8 cellular contexts compared by ENCODE assay signal in the genomic region with DNA sequence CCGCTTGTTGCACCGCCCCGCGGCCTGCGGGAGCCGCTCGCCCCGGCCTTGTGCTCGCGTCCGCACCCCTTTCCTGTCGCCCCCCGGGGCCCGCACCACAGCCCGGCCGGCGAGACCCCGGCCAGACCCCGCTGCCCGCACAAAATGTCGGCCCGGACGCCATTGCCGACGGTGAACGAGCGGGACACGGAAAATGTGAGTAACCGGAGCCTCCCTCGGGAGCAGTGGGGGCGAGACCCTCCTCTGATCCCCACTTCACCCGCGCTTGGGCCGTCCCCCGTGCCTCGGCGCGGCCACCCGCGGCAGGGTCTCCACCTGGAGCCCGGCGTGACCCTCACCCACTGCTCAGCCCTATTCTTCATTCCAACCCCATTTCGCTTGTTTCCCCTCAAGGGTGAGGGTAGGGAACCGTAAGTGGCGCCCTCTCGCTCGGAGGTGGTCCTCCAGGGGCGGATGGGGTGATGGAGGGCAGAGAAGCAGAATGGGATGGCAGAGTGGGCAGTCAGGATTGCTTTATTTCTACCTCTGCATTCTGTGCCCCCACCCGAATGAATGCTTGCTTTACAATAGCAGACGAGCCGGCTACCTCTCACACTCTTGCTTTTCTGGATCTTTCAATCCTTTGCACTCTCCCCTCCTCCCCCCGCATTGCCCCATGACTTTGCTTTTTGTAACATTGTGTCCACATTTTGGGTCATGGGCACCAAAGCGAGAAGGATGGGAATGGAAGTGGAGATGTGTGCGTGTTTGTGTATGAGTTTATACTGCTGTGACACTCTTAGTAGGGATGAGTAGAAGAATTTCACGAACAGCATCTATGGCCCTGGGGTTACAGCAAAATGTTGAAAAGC. TPM values are rescaled to one million over a fixed set of nuclear protein-coding genes. Genes with fewer than 3 reads are reported as not detected.
DNase-seq lines count a peak whose midpoint lies in the region; ATAC-seq and TF ChIP-seq lines count a peak whose summit lies in the region.

No MANE protein-coding gene starts in this region.

- H3K27me3 ChIP-seq in BJ (ENCODE audit: control insufficient read depth, insufficient read depth, low read length) (peaks cover 4% of the 10 kb centered on the region), lower lobe of right lung (ENCODE audit: low read depth) (peaks cover 40% of the 10 kb centered on the region), thyroid gland (no peaks in the 10 kb centered on the region)

- peak in 1 of 2 donors; percentile 47 for TF ChIP-seq POLR2A in thyroid gland (IDR thresholded peaks at IDR 0.05)

- DNase-seq in BJ (ENCODE audit: low read depth): no peak
- DNase-seq in NCI-H1105 (lab: John Stamatoyannopoulos, UW): peak; percentile 13
- DNase-seq in cerebellum (ENCODE audit: low spot score): peak; percentile 29
- no peak for DNase-seq in lower lobe of right lung
- DNase-seq in thyroid gland: peak; percentile 60 to 64
- DNase-seq in NCI-H2029 (lab: John Stamatoyannopoulos, UW): no peak
- no peak for DNase-seq in stimulated activated CD4-positive, alpha-beta T cell treated with anti-CD3 and anti-CD28 coated beads, Interleukin-4, amount 100 ng/mL, for 4 hours

- TF ChIP-seq CTCF in BJ (IDR thresholded peaks at IDR 0.05; ENCODE audit: insufficient read depth, low read depth, low read length) (no peak), lower lobe of right lung (IDR thresholded peaks at IDR 0.05) (no peak), thyroid gland (IDR thresholded peaks at IDR 0.05) (no peak)

- POLR2A ChIA-PET in BJ (lab: Charles Lee): no interaction called here

- H3K4me1 ChIP-seq in lower lobe of right lung (peaks cover 10% of the 10 kb centered on the region), thyroid gland (peaks cover 3 to 6% of the 10 kb centered on the region in 2 donors)

- H3K9me3 ChIP-seq in lower lobe of right lung: no peaks in the 10 kb centered on the region
- no peaks in the 10 kb centered on the region for H3K9me3 ChIP-seq in thyroid gland

- ATAC-seq in GM18517 (IDR thresholded peaks at IDR 0.05; ENCODE audit: unreplicated experiment) (peak; percentile 31), lower lobe of right lung (peak; percentile 36 to 39)

- CTCF ChIA-PET in BJ (lab: Yijun Ruan, JAX): no interaction called here

- H3K36me3 ChIP-seq in BJ (ENCODE audit: control insufficient read depth, insufficient read depth, low read length) (no peaks in the 10 kb centered on the region), lower lobe of right lung (no peaks in the 10 kb centered on the region), thyroid gland (no peaks in the 10 kb centered on the region)

- H3K4me3 ChIP-seq in BJ (ENCODE audit: low read depth, low read length) (peak overlapping the region; percentile 79), lower lobe of right lung (peak overlapping the region; percentile 67), thyroid gland (replicated peaks in 1 of 3) (peak overlapping the region; percentile 55 to 89 (median 70))

- H3K27ac ChIP-seq in lower lobe of right lung (peak overlapping the region; percentile 73), thyroid gland (peak overlapping the region; percentile 49 to 87 (median 84))

- intact Hi-C loops in lower lobe of right lung (cut with DNase I): no loop called here
- intact Hi-C loops in thyroid gland (cut with DNase I): loop anchor here (10.0 kb wide), 1 partner anchor 254 kb away; a partner anchor contains a TSS

- WGBS in thyroid gland, 2 donors: 3 to 6% methylated on average over 14 to 43 of the region's 55 CpGs

RNA-seq across cellular contexts. Expression of a gene that starts 1.0 kb away (rescaled TPM):
- 0.97 and 1.4 TPM in 2 replicates for polyA plus RNA-seq in BJ (2011; rRNA removed)
- 1.2 and 2.7 TPM in 2 replicates for polyA minus RNA-seq in BJ (2011; rRNA and poly(A)+ RNA removed)
- total RNA-seq in cerebellum (34.7 TPM), lower lobe of right lung (2.4 TPM), thyroid gland (10 to 100 TPM; 10.9 to 21.2 (median 14.4) TPM)

Comparison
In these comparisons a context has a peak if more than half of its experiments do, and no peak if none do; other contexts are left out.
1. DNase-seq: peak in NCI-H1105 (single experiment), cerebellum (single experiment) and thyroid gland (2 of 2); none in BJ (single experiment), lower lobe of right lung (single experiment), NCI-H2029 (single experiment) and stimulated activated CD4-positive, alpha-beta T cell treated with anti-CD3 and anti-CD28 coated beads, Interleukin-4, amount 100 ng/mL, for 4 hours (0 of 2).
2. Peak in every context shown above with its lines, with median percentiles within 50 percentile points of each other: H3K4me3 ChIP-seq.